In genomic region chr9:64773491-64773931, GRCh38 we compare ENCODE assay signal across 11 cellular contexts.
DNase-seq lines count a peak whose midpoint lies in the region; ATAC-seq, FAIRE-seq and TF ChIP-seq lines count a peak whose summit lies in the region.
"Had no signal": no experiment of that assay in that cellular context is flagged by ENCODE, and none has a peak within 500 bp of the region (broad histone marks: within the 10 kb centered on the region; RNA-seq: fewer than 3 reads in every experiment).

No MANE protein-coding gene starts in this region.

- no peak overlapping the region for H3K4me3 ChIP-seq in colonic mucosa
- H3K4me3 ChIP-seq in mesodermal cell (ENCODE audit: extremely low read depth, insufficient read depth, low read length, poor library complexity, severe bottlenecking) = peak overlapping the region; percentile 37
- H3K4me3 ChIP-seq: lung had no signal

- H3K9me3 ChIP-seq in colonic mucosa = no peaks in the 10 kb centered on the region
- no peaks in the 10 kb centered on the region for H3K9me3 ChIP-seq in mesodermal cell (ENCODE audit: control insufficient read depth, low read length)

- TF ChIP-seq CTCF in colonic mucosa (IDR thresholded peaks at IDR 0.05) = no peak

- no peak for FAIRE-seq in GM19239 (lab: Jason Lieb, UNC)

- 0% methylated on average over 10 of the region's 59 CpGs; no CpG with 5 or more reads in 1 of the 2 experiments for WGBS in mesodermal cell (ENCODE audit: insufficient coverage in 2 of 2), 2 experiments

- no peaks in the 10 kb centered on the region for H3K4me1 ChIP-seq in colonic mucosa
- H3K4me1 ChIP-seq in mesodermal cell (ENCODE audit: control insufficient read depth, insufficient read depth, low read length, poor library complexity, severe bottlenecking) = no peaks in the 10 kb centered on the region

- peak; percentile 6 for DNase-seq in stimulated activated naive CD8-positive, alpha-beta T cell treated with anti-CD3 and anti-CD28 coated beads, Interleukin-15, Interleukin-2, amounts not matched to agents 100 U/mL and 50 U/mL, for 24 hours
- DNase-seq in stimulated activated naive CD8-positive, alpha-beta T cell treated with anti-CD3 and anti-CD28 coated beads, Interleukin-15, amount 100 ng/mL, for 72 hours = no peak
- DNase-seq in colonic mucosa (peak; percentile 18), GM19239 (ENCODE audit: insufficient read length, low spot score) (no peak), NCI-H187 treated with DMSO at 0.1 percent for 48 hours (lab: John Stamatoyannopoulos, UW) (no peak)

- H3K27me3 ChIP-seq in colonic mucosa = no peaks in the 10 kb centered on the region

- no peaks in the 10 kb centered on the region for H3K9me3 Mint-ChIP-seq in stimulated activated naive CD8-positive, alpha-beta T cell treated with anti-CD3 and anti-CD28 coated beads, Interleukin-15, amount 100 ng/mL, for 72 hours
- H3K9me3 Mint-ChIP-seq: T-cell had no signal

- H3K36me3 ChIP-seq in colonic mucosa (no peaks in the 10 kb centered on the region), mesodermal cell (ENCODE audit: control insufficient read depth, insufficient read depth, low read length) (no peaks in the 10 kb centered on the region)

- H3K4me3 Mint-ChIP-seq in stimulated activated naive CD8-positive, alpha-beta T cell treated with anti-CD3 and anti-CD28 coated beads, Interleukin-15, amount 100 ng/mL, for 72 hours = no peak overlapping the region
- H3K4me3 Mint-ChIP-seq: T-cell had no signal

- H3K9ac ChIP-seq in colonic mucosa (ENCODE audit: low read depth in 2 of 2, low read length in 2 of 2) = no peak overlapping the region

- ATAC-seq in stimulated activated naive CD8-positive, alpha-beta T cell treated with anti-CD3 and anti-CD28 coated beads, Interleukin-15, Interleukin-2, amounts not matched to agents 100 U/mL and 50 U/mL, for 24 hours = no peak
- ATAC-seq in stimulated activated naive CD8-positive, alpha-beta T cell treated with anti-CD3 and anti-CD28 coated beads, Interleukin-15, amount 100 ng/mL, for 72 hours = no peak
- no peak for ATAC-seq in GM18519 (IDR thresholded peaks at IDR 0.05; ENCODE audit: low FRiP score, unreplicated experiment)
- ATAC-seq in HG02798 (IDR thresholded peaks at IDR 0.05; ENCODE audit: poor library complexity, unreplicated experiment) = no peak

- H3K4me1 Mint-ChIP-seq in stimulated activated naive CD8-positive, alpha-beta T cell treated with anti-CD3 and anti-CD28 coated beads, Interleukin-15, amount 100 ng/mL, for 72 hours = no peaks in the 10 kb centered on the region
- H3K4me1 Mint-ChIP-seq: brain had no signal

- H3K27me3 Mint-ChIP-seq in stimulated activated naive CD8-positive, alpha-beta T cell treated with anti-CD3 and anti-CD28 coated beads, Interleukin-15, amount 100 ng/mL, for 72 hours = peaks cover 28% of the 10 kb centered on the region

- no peak overlapping the region for H3K27ac Mint-ChIP-seq in stimulated activated naive CD8-positive, alpha-beta T cell treated with anti-CD3 and anti-CD28 coated beads, Interleukin-15, amount 100 ng/mL, for 72 hours
- H3K27ac Mint-ChIP-seq: brain, T-cell had no signal

- H3K27ac ChIP-seq in colonic mucosa (no peak overlapping the region), mesodermal cell (ENCODE audit: low read depth, low read length, severe bottlenecking) (no peak overlapping the region)

- intact Hi-C loops in colonic mucosa (cut with DNase I) = no loop called here

Comparison
In these comparisons a context has a peak if more than half of its experiments do, and no peak if none do; other contexts are left out.
1. DNase-seq: peak in stimulated activated naive CD8-positive, alpha-beta T cell treated with anti-CD3 and anti-CD28 coated beads, Interleukin-15, Interleukin-2, amounts not matched to agents 100 U/mL and 50 U/mL, for 24 hours (single experiment) and colonic mucosa (single experiment); none in stimulated activated naive CD8-positive, alpha-beta T cell treated with anti-CD3 and anti-CD28 coated beads, Interleukin-15, amount 100 ng/mL, for 72 hours (0 of 2), GM19239 (single experiment) and NCI-H187 treated with DMSO at 0.1 percent for 48 hours (single experiment).